In the genomic region with DNA sequence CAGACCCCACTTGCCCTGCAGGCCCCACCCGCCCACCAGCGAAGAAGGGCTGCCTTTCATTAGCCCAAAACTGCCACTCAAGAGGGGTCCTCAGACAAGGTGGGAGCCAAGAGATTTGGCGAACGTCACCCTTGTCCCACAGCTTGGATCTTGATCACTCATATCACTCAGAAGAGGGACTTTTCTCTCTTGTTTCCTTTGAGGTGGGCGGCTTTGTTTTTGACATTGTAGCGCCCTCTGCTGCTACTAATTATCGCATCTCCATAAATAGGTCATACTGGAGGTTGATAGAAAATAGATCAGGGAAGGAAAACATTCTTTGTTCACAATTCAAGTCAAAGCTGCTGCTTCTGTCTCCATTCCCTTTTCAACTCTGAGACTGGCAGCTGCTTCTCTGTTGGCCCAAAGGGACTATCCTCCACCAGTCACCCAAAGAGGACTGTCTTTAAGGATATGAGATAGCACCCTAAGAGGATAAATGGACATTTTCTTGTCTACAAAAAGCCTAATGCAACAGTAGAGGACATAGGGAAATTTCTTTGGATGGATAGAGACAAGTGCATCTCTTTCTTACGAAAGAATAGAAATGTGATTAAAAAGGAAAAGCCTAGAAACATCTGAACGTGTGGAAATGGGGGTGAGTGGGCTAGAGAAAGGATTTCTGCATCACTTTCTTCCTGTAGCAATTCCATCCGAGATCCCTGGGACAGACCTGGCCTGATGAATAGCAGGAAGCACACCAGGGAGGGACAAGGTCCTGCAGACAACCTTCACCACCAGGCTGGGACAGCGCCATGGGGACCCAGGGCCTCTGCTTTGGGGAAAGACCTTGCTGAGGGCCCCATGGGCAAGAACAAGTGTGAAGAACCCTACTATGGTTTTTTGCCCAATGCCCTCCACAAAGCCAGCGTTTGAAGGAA, we compare ENCODE assay signal across 8 cellular contexts.
A peak's percentile ranks its signal among the peaks of the same experiment; 100 is the strongest.
DNase-seq lines count a peak whose midpoint lies in the region; ATAC-seq, FAIRE-seq and TF ChIP-seq lines count a peak whose summit lies in the region.

No MANE protein-coding gene starts in this region.

- dilution Hi-C loops in IMR-90 (cut with HindIII; ENCODE audit: low sequenced_read_pairs, unreplicated experiment), result no loop called here

- in situ Hi-C loops in IMR-90 (cut with MboI; ENCODE audit: low sequenced_read_pairs), result loop anchor here (5.0 kb wide), 1 partner anchor 81 kb away; no protein-coding TSS in a partner anchor

- peak; percentile 55 for TF ChIP-seq RAD21 in IMR-90 (IDR thresholded peaks at IDR 0.05; ENCODE audit: low read length)

- TF ChIP-seq CTCF in IMR-90 (conservative IDR thresholded peaks at IDR 0.05; ENCODE audit: low read depth, low read length), result peak; percentile 50
- peak; percentile 57 for TF ChIP-seq CTCF in fibroblast of villous mesenchyme (IDR thresholded peaks at IDR 0.05; ENCODE audit: insufficient read depth, low read depth, low read length)
- TF ChIP-seq CTCF in pancreas (IDR thresholded peaks at IDR 0.05), result peak; percentile 13 to 45 (median 36)

- H3K9me1 ChIP-seq in IMR-90 (ENCODE audit: insufficient read depth, low read length), result no peaks in the 10 kb centered on the region

- no peak overlapping the region for H4K91ac ChIP-seq in IMR-90 (ENCODE audit: insufficient read depth, low read depth, low read length)

- H3K36me3 ChIP-seq in IMR-90 (ENCODE audit: control insufficient read depth, insufficient read depth, low read length) (no peaks in the 10 kb centered on the region), pancreas (no peaks in the 10 kb centered on the region)

- no peak overlapping the region for H2AK9ac ChIP-seq in IMR-90 (replicated peaks; ENCODE audit: low read depth, low read length, poor library complexity)

- H2AK5ac ChIP-seq in IMR-90 (ENCODE audit: low read depth, low read length), result no peak overlapping the region

- no peak overlapping the region for H3K27ac ChIP-seq in IMR-90 (ENCODE audit: insufficient read depth, low read length)
- H3K27ac ChIP-seq in pancreas, result no peak overlapping the region

- no peak overlapping the region for H2BK15ac ChIP-seq in IMR-90 (ENCODE audit: low read depth, low read length)

- no peak overlapping the region for H2BK5ac ChIP-seq in IMR-90 (ENCODE audit: low read depth, low read length, poor library complexity, severe bottlenecking)

- no peak for FAIRE-seq in pancreas (lab: Jason Lieb, UNC)

- H2AFZ ChIP-seq in IMR-90 (replicated peaks; ENCODE audit: low read length, poor library complexity), result no peak overlapping the region

- peak; percentile 47 for ATAC-seq in GM18520 (IDR thresholded peaks at IDR 0.05; ENCODE audit: unreplicated experiment)
- ATAC-seq in IMR-90 (ENCODE audit: low read depth), result no peak
- ATAC-seq in pancreas, result peak; percentile 68 to 87 (median 76)
- no peak for ATAC-seq in HG03469 (IDR thresholded peaks at IDR 0.05; ENCODE audit: unreplicated experiment)
- ATAC-seq in HG03025 (IDR thresholded peaks at IDR 0.05; ENCODE audit: low FRiP score, unreplicated experiment), result no peak

- POLR2A ChIA-PET in IMR-90 (lab: Charles Lee; ENCODE audit: unreplicated experiment), result interaction anchor here (0.6 kb wide), 1 partner anchor 1100 kb away, joined by 4 read pairs; no protein-coding TSS in a partner anchor

- H2BK120ac ChIP-seq in IMR-90 (ENCODE audit: low read depth, low read length), result no peak overlapping the region

- H3K79me1 ChIP-seq in IMR-90 (ENCODE audit: low read depth in 1 of 2, low read length in 2 of 2), result no peaks in the 10 kb centered on the region

- H3K4me2 ChIP-seq in IMR-90 (ENCODE audit: low read depth, low read length), result no peak overlapping the region

- no peaks in the 10 kb centered on the region for H4K20me1 ChIP-seq in IMR-90 (ENCODE audit: insufficient read depth, low read length)

- no peak overlapping the region for H3K56ac ChIP-seq in IMR-90 (ENCODE audit: extremely low read depth, insufficient read depth, low read length)

- no peak for TF ChIP-seq POLR2A in IMR-90 (IDR thresholded peaks at IDR 0.05; ENCODE audit: low read depth, low read length)

- DNase-seq in AML-193 (lab: John Stamatoyannopoulos, UW), result peak; percentile 52 to 55
- DNase-seq in IMR-90, result peak; percentile 25
- peak; percentile 22 to 38 for DNase-seq in SHP77 (lab: John Stamatoyannopoulos, UW)
- DNase-seq in fibroblast of villous mesenchyme (ENCODE audit: low read depth), result peak; percentile 64
- DNase-seq in pancreas, result peak in 1 of 6 donors; percentile 58

- H3K9me3 ChIP-seq in IMR-90 (ENCODE audit: control insufficient read depth, insufficient read depth, low read length) (no peaks in the 10 kb centered on the region), pancreas (no peaks in the 10 kb centered on the region)

- H3K23ac ChIP-seq in IMR-90 (ENCODE audit: low read depth, low read length), result no peak overlapping the region

- WGBS in IMR-90 (ENCODE audit: extremely low coverage in 2 of 2, insufficient read length in 1 of 2), 2 experiments, result no CpG with 5 or more reads among the region's 12 CpGs
- 38 to 45% methylated on average over 12 of the region's 12 CpGs for WGBS in pancreas, 2 donors

- H4K8ac ChIP-seq in IMR-90 (ENCODE audit: low read depth in 2 of 2, low read length in 2 of 2), result no peak overlapping the region

- CTCF ChIA-PET in IMR-90 (lab: Yijun Ruan, JAX), result no interaction called here

- no peak overlapping the region for H3K4ac ChIP-seq in IMR-90 (ENCODE audit: low read depth, low read length)

- H3K4me3 ChIP-seq in IMR-90 (ENCODE audit: insufficient read depth, low read depth, low read length), result no peak overlapping the region
- no peak overlapping the region for H3K4me3 ChIP-seq in fibroblast of villous mesenchyme (ENCODE audit: low read depth, low read length)
- no peak overlapping the region for H3K4me3 ChIP-seq in pancreas

- no peak overlapping the region for H4K5ac ChIP-seq in IMR-90 (ENCODE audit: low read depth, low read length)

- intact Hi-C loops in IMR-90 (cut with micrococcal nuclease) (loop anchor here (1.0 kb wide), 2 partner anchors 82 to 86 kb away; no protein-coding TSS in a partner anchor), pancreas (cut with DNase I) (loop anchor here in 1 of 3 donors (5.0 to 10.0 kb wide), 2 partner anchors 81 to 148 kb away; no protein-coding TSS in a partner anchor)

- H3K27me3 ChIP-seq in IMR-90 (ENCODE audit: control insufficient read depth, insufficient read depth, low read length), result peaks cover 36% of the 10 kb centered on the region
- H3K27me3 ChIP-seq in pancreas, result no peaks in the 10 kb centered on the region

- H2BK20ac ChIP-seq in IMR-90 (ENCODE audit: low read depth, low read length), result no peak overlapping the region

- H3K4me1 ChIP-seq in IMR-90 (ENCODE audit: control insufficient read depth, insufficient read depth, low read length) (no peaks in the 10 kb centered on the region), pancreas (no peaks in the 10 kb centered on the region)

- no peak overlapping the region for H3K18ac ChIP-seq in IMR-90 (ENCODE audit: low read depth, low read length)

- BruUV-seq in IMR-90 (replicated peaks; lab: Mats Ljungman, UMichigan), result no TSS peak

- H3K14ac ChIP-seq in IMR-90 (replicated peaks; ENCODE audit: low read depth, low read length), result no peak overlapping the region

- no peak overlapping the region for H3K9ac ChIP-seq in IMR-90 (ENCODE audit: low read depth, low read length)

TF ChIP-seq in IMR-90, 13 proteins besides CTCF, POLR2A, EP300 and RAD21:
- TF ChIP-seq SMC3 (IDR thresholded peaks at IDR 0.05; ENCODE audit: low read depth, low read length) (peak; percentile 51), MXI1 (IDR thresholded peaks at IDR 0.05; ENCODE audit: borderline replicate concordance, low read depth, low read length) (no peak), CHD1 (IDR thresholded peaks at IDR 0.05; ENCODE audit: low read depth, low read length) (no peak), FOS (IDR thresholded peaks at IDR 0.05; ENCODE audit: low read depth, low read length) (no peak), MAFK (IDR thresholded peaks at IDR 0.05; ENCODE audit: low read depth, low read length) (no peak), NFE2L2 (IDR thresholded peaks at IDR 0.05; ENCODE audit: low read depth, low read length) (no peak)
- TF ChIP-seq, protein P1, sequence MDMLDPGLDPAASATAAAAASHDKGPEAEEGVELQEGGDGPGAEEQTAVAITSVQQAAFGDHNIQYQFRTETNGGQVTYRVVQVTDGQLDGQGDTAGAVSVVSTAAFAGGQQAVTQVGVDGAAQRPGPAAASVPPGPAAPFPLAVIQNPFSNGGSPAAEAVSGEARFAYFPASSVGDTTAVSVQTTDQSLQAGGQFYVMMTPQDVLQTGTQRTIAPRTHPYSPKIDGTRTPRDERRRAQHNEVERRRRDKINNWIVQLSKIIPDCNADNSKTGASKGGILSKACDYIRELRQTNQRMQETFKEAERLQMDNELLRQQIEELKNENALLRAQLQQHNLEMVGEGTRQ (IDR thresholded peaks at IDR 0.05; ENCODE audit: low read depth, low read length), result no peak

Comparison
In these comparisons a context has a peak if more than half of its experiments do, and no peak if none do; other contexts are left out.
1. ATAC-seq: peak in GM18520 (single experiment) and pancreas (4 of 4); none in IMR-90 (single experiment), HG03469 (single experiment) and HG03025 (single experiment).
2. Peak in every context shown above with its lines, with median percentiles within 50 percentile points of each other: CTCF ChIP-seq.